18 cellular contexts compared by ENCODE assay signal in the genomic region with DNA sequence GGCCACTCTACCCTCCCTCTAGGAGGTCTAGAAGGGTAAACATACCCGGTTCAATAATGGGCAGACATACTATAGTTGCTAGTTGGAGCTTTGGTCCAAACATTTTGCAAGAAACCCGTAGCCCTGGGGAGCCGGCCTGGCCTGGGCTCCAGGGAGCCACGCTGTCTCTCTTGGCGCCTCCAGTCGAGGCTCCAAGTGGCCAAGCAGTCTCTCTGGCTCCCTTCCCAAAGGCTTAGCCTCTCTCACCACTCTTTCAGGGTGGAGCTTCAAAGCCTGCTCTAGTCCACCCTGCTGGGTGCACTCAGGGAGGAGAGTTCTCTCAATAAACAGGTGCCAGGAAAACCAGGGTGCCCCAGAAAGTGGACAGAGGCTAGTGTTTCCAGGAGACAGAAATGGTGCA. TPM values are rescaled to one million over a fixed set of nuclear protein-coding genes. Genes with fewer than 3 reads are reported as not detected.
A peak's percentile ranks its signal among the peaks of the same experiment; 100 is the strongest.
DNase-seq lines count a peak whose midpoint lies in the region; ATAC-seq and TF ChIP-seq lines count a peak whose summit lies in the region.
"Had no signal": no experiment of that assay in that cellular context is flagged by ENCODE, and none has a peak within 500 bp of the region (broad histone marks: within the 10 kb centered on the region; RNA-seq: fewer than 3 reads in every experiment).

No MANE protein-coding gene starts in this region.

- TF ChIP-seq EP300 in tibial nerve (IDR thresholded peaks at IDR 0.05) = no peak

- no peaks in the 10 kb centered on the region for H3K79me1 ChIP-seq in mesenchymal stem cell (replicated peaks; ENCODE audit: low read length, poor library complexity, severe bottlenecking)

- no peaks in the 10 kb centered on the region for H3K36me3 Mint-ChIP-seq in endodermal cell (ENCODE audit: low read depth)
- H3K36me3 Mint-ChIP-seq: IgD-negative memory B cell had no signal

- H2BK5ac ChIP-seq in mesenchymal stem cell (ENCODE audit: low read depth, low read length, poor library complexity, severe bottlenecking) = no peak overlapping the region

- no peak overlapping the region for H3K23ac ChIP-seq in mesenchymal stem cell (ENCODE audit: low read length in 2 of 2)

- no peak overlapping the region for H3K4me3 Mint-ChIP-seq in endodermal cell
- H3K4me3 Mint-ChIP-seq: CD4-positive, alpha-beta T cell; IgD-negative memory B cell had no signal

- H3K4me2 ChIP-seq in mesenchymal stem cell (ENCODE audit: low read length, poor library complexity, severe bottlenecking) = no peak overlapping the region
- H3K4me2 ChIP-seq: A549 had no signal

- intact Hi-C loops in left cardiac atrium (cut with DNase I) (no loop called here), left ventricle myocardium inferior (cut with micrococcal nuclease) (no loop called here)

- TF ChIP-seq CTCF in left ventricle myocardium inferior (IDR thresholded peaks at IDR 0.05; ENCODE audit: borderline replicate concordance) (no peak), endodermal cell (conservative IDR thresholded peaks at IDR 0.05) (no peak), tibial nerve (IDR thresholded peaks at IDR 0.05) (no peak)

- H3K4me1 ChIP-seq in left ventricle myocardium inferior (no peaks in the 10 kb centered on the region), endodermal cell (ENCODE audit: control insufficient read depth, insufficient read depth, low read length) (peaks cover 8% of the 10 kb centered on the region), mesenchymal stem cell (ENCODE audit: control insufficient read depth, insufficient read depth, low read depth, low read length) (peaks cover 3% of the 10 kb centered on the region), tibial nerve (peaks cover 0 to 13% (median 2%) of the 10 kb centered on the region in 4 donors)
- H3K4me1 ChIP-seq: Caco-2, HAP-1 had no signal

- no peak overlapping the region for H3K4ac ChIP-seq in mesenchymal stem cell (ENCODE audit: low read depth in 1 of 2, low read length in 2 of 2)

- no peak overlapping the region for H3K27ac Mint-ChIP-seq in endodermal cell
- H3K27ac Mint-ChIP-seq: CD4-positive, alpha-beta T cell; IgD-negative memory B cell had no signal

- H4K91ac ChIP-seq in mesenchymal stem cell (ENCODE audit: low read length) = no peak overlapping the region

- 88 to 90% methylated on average over 4 to 6 of the region's 6 CpGs for WGBS in endodermal cell (ENCODE audit: insufficient coverage in 1 of 2, insufficient read length in 1 of 2), 2 experiments
- WGBS in mesenchymal stem cell = 87% methylated on average over 6 of the region's 6 CpGs
- 64 to 85% methylated on average over 6 of the region's 6 CpGs for WGBS in tibial nerve, 2 donors

- H3K4me3 ChIP-seq in left ventricle myocardium inferior (no peak overlapping the region), endodermal cell (ENCODE audit: low read length) (no peak overlapping the region), mesenchymal stem cell (ENCODE audit: insufficient read depth in 1 of 2, low read depth in 1 of 2, low read length in 2 of 2) (no peak overlapping the region), tibial nerve (no peak overlapping the region)
- H3K4me3 ChIP-seq: A549, GM23248, HAP-1 had no signal

- H3K14ac ChIP-seq in mesenchymal stem cell (ENCODE audit: low read length in 2 of 2) = no peak overlapping the region

- H2BK120ac ChIP-seq in mesenchymal stem cell (ENCODE audit: low read depth, low read length) = no peak overlapping the region

- H3K27me3 ChIP-seq in left ventricle myocardium inferior (ENCODE audit: low read depth) = no peaks in the 10 kb centered on the region
- H3K27me3 ChIP-seq in endodermal cell (ENCODE audit: control insufficient read depth, insufficient read depth, low read length, poor library complexity, severe bottlenecking) = no peaks in the 10 kb centered on the region
- peaks cover 0 to 19% of the 10 kb centered on the region in 2 experiments for H3K27me3 ChIP-seq in mesenchymal stem cell (ENCODE audit: control insufficient read depth in 1 of 2, insufficient read depth in 1 of 2, low read length in 2 of 2)
- no peaks in the 10 kb centered on the region for H3K27me3 ChIP-seq in tibial nerve

- no peak overlapping the region for H3K18ac ChIP-seq in mesenchymal stem cell (ENCODE audit: low read depth in 1 of 2, low read length in 2 of 2)

- no peaks in the 10 kb centered on the region for H3K9me3 Mint-ChIP-seq in endodermal cell
- H3K9me3 Mint-ChIP-seq: CD4-positive, alpha-beta T cell had no signal

- peak overlapping the region; percentile 2 for H2AK5ac ChIP-seq in mesenchymal stem cell (ENCODE audit: low read length, severe bottlenecking)

- ATAC-seq in left cardiac atrium = peak; percentile 32 to 63
- ATAC-seq in HG02759 (IDR thresholded peaks at IDR 0.05; ENCODE audit: unreplicated experiment) = no peak
- ATAC-seq: A549 had no signal

- DNase-seq in left cardiac atrium = no peak
- DNase-seq in left ventricle myocardium inferior = no peak
- DNase-seq in endodermal cell = peak; percentile 41
- DNase-seq in mesenchymal stem cell = no peak
- DNase-seq in tibial nerve (ENCODE audit: low spot score in 2 of 2) = no peak
- no peak for DNase-seq in MV-4-11 (lab: John Stamatoyannopoulos, UW)
- DNase-seq: AML-193; Caco-2; CD4-positive, alpha-beta T cell; GM23248 had no signal

- H4K8ac ChIP-seq in mesenchymal stem cell (ENCODE audit: low read length) = no peak overlapping the region

- H3K27ac ChIP-seq in left ventricle myocardium inferior (replicated peaks) = no peak overlapping the region
- H3K27ac ChIP-seq in endodermal cell (ENCODE audit: low read depth, low read length) = no peak overlapping the region
- H3K27ac ChIP-seq in mesenchymal stem cell (ENCODE audit: low read length, poor library complexity, severe bottlenecking) = no peak overlapping the region
- H3K27ac ChIP-seq in tibial nerve = no peak overlapping the region
- H3K27ac ChIP-seq: 22Rv1, C4-2B, GM23248 had no signal

- H3K27me3 Mint-ChIP-seq in endodermal cell (ENCODE audit: insufficient read depth) = peaks cover 19% of the 10 kb centered on the region

- H3K4me1 Mint-ChIP-seq in endodermal cell = peaks cover 13% of the 10 kb centered on the region
- H3K4me1 Mint-ChIP-seq: IgD-negative memory B cell had no signal

- H2BK15ac ChIP-seq in mesenchymal stem cell (ENCODE audit: low read depth, poor library complexity, severe bottlenecking) = no peak overlapping the region

- H2AFZ ChIP-seq in mesenchymal stem cell (ENCODE audit: low read depth, low read length) = no peak overlapping the region
- H2AFZ ChIP-seq: GM23248 had no signal

- no peaks in the 10 kb centered on the region for H3K36me3 ChIP-seq in left ventricle myocardium inferior
- no peaks in the 10 kb centered on the region for H3K36me3 ChIP-seq in endodermal cell (ENCODE audit: control insufficient read depth, insufficient read depth, low read length)
- H3K36me3 ChIP-seq in mesenchymal stem cell (ENCODE audit: control insufficient read depth in 1 of 2, insufficient read depth in 2 of 2, low read depth in 1 of 2, low read length in 2 of 2) = no peaks in the 10 kb centered on the region
- H3K36me3 ChIP-seq in tibial nerve = no peaks in the 10 kb centered on the region
- H3K36me3 ChIP-seq: HAP-1 had no signal

- H3K9me3 ChIP-seq in left ventricle myocardium inferior (replicated peaks) = no peaks in the 10 kb centered on the region
- H3K9me3 ChIP-seq in endodermal cell (ENCODE audit: control insufficient read depth, low read length) = no peaks in the 10 kb centered on the region
- H3K9me3 ChIP-seq in mesenchymal stem cell (ENCODE audit: control insufficient read depth, low read length) = no peaks in the 10 kb centered on the region
- H3K9me3 ChIP-seq in tibial nerve = no peaks in the 10 kb centered on the region
- H3K9me3 ChIP-seq: A549, Caco-2, HAP-1 had no signal

- no peak overlapping the region for H2BK12ac ChIP-seq in mesenchymal stem cell (ENCODE audit: low read length in 2 of 2)

- no peak for TF ChIP-seq POLR2A in tibial nerve (IDR thresholded peaks at IDR 0.05)

- no peak overlapping the region for H3K9ac ChIP-seq in endodermal cell (ENCODE audit: extremely low read depth, low read length, poor library complexity, severe bottlenecking)
- H3K9ac ChIP-seq in mesenchymal stem cell (ENCODE audit: low read length) = no peak overlapping the region
- H3K9ac ChIP-seq: GM23248 had no signal

RNA-seq across cellular contexts. Expression of a gene that starts 32.2 kb away (rescaled TPM):
- total RNA-seq in left cardiac atrium (under 1 TPM in 1 of 2 donors, not detected in 1; 0.47 TPM), left ventricle myocardium inferior (0.47 TPM), endodermal cell (not detected), tibial nerve (not detected)
- not detected for polyA plus RNA-seq in endodermal cell (2013, experiment 1 of 2)
- polyA plus RNA-seq in endodermal cell (2013, experiment 2 of 2) = not detected
- 1.4 TPM for polyA plus RNA-seq in mesenchymal stem cell (2013, experiment 1 of 2)
- polyA plus RNA-seq in mesenchymal stem cell (2013, experiment 2 of 2) = 1.4 TPM
- total RNA-seq: Caco-2; CD4-positive, alpha-beta T cell; GM23248; H4 had no signal
- polyA plus RNA-seq: A549, BJ, GM23248, IgD-negative memory B cell had no signal

RNA-seq across cellular contexts. Expression of a gene that starts 47.1 kb away (rescaled TPM):
- 1 to 10 TPM in 1 of 2 donors, under 1 TPM in 1; 0.55 to 1.4 TPM for total RNA-seq in left cardiac atrium
- not detected for total RNA-seq in left ventricle myocardium inferior
- not detected for total RNA-seq in endodermal cell
- polyA plus RNA-seq in endodermal cell (2013, experiment 1 of 2) = not detected
- polyA plus RNA-seq in endodermal cell (2013, experiment 2 of 2) = not detected
- polyA plus RNA-seq in mesenchymal stem cell (2013, experiment 1 of 2) = 3.8 TPM
- polyA plus RNA-seq in mesenchymal stem cell (2013, experiment 2 of 2) = 4.0 TPM
- under 1 TPM in 3 of 4 donors, not detected in 1; 0.21 to 0.87 (median 0.59) TPM for total RNA-seq in tibial nerve
- total RNA-seq: Caco-2; CD4-positive, alpha-beta T cell; GM23248 had no signal
- polyA plus RNA-seq: GM23248, IgD-negative memory B cell had no signal

RNA-seq across cellular contexts. Expression of a gene that starts 51.0 kb away (rescaled TPM):
- total RNA-seq in left cardiac atrium (not detected), left ventricle myocardium inferior (not detected), endodermal cell (not detected), tibial nerve (not detected)
- polyA plus RNA-seq in endodermal cell (2013, experiment 1 of 2) = not detected
- not detected for polyA plus RNA-seq in endodermal cell (2013, experiment 2 of 2)
- polyA plus RNA-seq in mesenchymal stem cell (2013, experiment 1 of 2) = not detected
- polyA plus RNA-seq in mesenchymal stem cell (2013, experiment 2 of 2) = not detected
- total RNA-seq: Caco-2; CD4-positive, alpha-beta T cell; GM23248; H4 had no signal
- polyA plus RNA-seq: A549, BJ, GM23248, IgD-negative memory B cell had no signal
